In the genomic region with DNA sequence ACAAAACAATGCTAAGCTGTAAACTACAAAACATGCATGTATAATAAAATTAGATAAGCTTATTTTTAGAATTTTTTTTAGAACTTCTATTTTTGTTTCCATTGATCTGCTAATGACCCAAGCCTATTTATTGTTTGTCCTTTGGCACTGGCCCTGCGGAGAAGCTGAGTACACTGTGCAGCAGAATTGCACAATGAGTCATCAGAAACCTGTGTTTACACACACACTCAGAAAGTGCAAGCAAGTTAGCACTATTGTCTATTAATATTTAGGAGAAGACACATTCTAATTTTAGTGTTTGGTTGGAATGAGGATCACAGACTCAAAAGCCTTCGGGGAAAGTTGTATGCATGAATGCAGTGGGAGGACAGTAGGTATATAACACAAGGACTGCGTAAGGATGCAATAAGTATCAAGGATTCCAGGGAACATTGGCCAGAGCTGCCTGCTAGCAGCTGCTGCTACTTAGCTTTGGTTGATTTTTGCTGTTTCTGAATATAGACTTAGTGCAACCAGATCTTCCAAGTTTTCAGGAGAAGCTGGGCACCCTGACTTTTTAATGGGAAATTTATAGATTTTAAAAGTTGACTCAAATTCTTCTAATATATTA, we compare ENCODE assay signal across 14 cellular contexts.
DNase-seq lines count a peak whose midpoint lies in the region; ATAC-seq, FAIRE-seq and TF ChIP-seq lines count a peak whose summit lies in the region.
"Had no signal": no experiment of that assay in that cellular context is flagged by ENCODE, and none has a peak within 500 bp of the region (broad histone marks: within the 10 kb centered on the region; RNA-seq: fewer than 3 reads in every experiment).

No MANE protein-coding gene starts in this region.

- H2AFZ ChIP-seq in Karpas-422 (ENCODE audit: low read length): no peak overlapping the region

- no peak overlapping the region for H3K9ac ChIP-seq in skeletal muscle satellite cell (ENCODE audit: low read depth, low read length)
- H3K9ac ChIP-seq in Karpas-422 (ENCODE audit: low read length): no peak overlapping the region

- no peak overlapping the region for H3K27ac ChIP-seq in Karpas-422 (ENCODE audit: low read length)
- H3K27ac ChIP-seq: SK-N-MC had no signal

- DNase-seq in NCI-H2196 treated with DMSO at 0.1 percent for 48 hours (lab: John Stamatoyannopoulos, UW; ENCODE audit: unreplicated experiment) (peak; percentile 72), bronchial epithelial cell (ENCODE audit: low read depth) (peak; percentile 68), Karpas-422 (no peak)
- DNase-seq in activated CD4-positive, alpha-beta T cell treated with anti-CD3 and anti-CD28 coated beads, Interleukin-2, amount 50 U/mL, for 48 hours: no peak
- DNase-seq: activated gamma-delta T cell; CD4-positive, CD25-positive, alpha-beta regulatory T cell; central memory CD4-positive, alpha-beta T cell; natural killer cell; NCI-H187 had no signal

- no peaks in the 10 kb centered on the region for H4K20me1 ChIP-seq in Karpas-422 (ENCODE audit: insufficient read depth, low read depth, low read length)

- H3K36me3 ChIP-seq in bronchial epithelial cell (ENCODE audit: control insufficient read depth, insufficient read depth, low read length) (no peaks in the 10 kb centered on the region), skeletal muscle satellite cell (ENCODE audit: insufficient read depth, low read length) (no peaks in the 10 kb centered on the region), Karpas-422 (ENCODE audit: insufficient read depth, low read length) (no peaks in the 10 kb centered on the region)

- no peaks in the 10 kb centered on the region for H3K79me2 ChIP-seq in Karpas-422 (ENCODE audit: low read length)

- H3K4me2 ChIP-seq in skeletal muscle satellite cell (ENCODE audit: low read length) (peak overlapping the region; percentile 22), Karpas-422 (ENCODE audit: low read depth, low read length, poor library complexity, severe bottlenecking) (no peak overlapping the region)

- no peak for FAIRE-seq in bronchial epithelial cell (lab: Jason Lieb, UNC)

- H3K4me1 ChIP-seq in skeletal muscle satellite cell (ENCODE audit: control insufficient read depth, insufficient read depth, low read length) (peaks cover 13% of the 10 kb centered on the region), Karpas-422 (ENCODE audit: low read length) (no peaks in the 10 kb centered on the region)

- no peaks in the 10 kb centered on the region for H3K9me2 ChIP-seq in Karpas-422 (replicated peaks; ENCODE audit: insufficient read depth, low read length)

- ATAC-seq in GM21717 (IDR thresholded peaks at IDR 0.05; ENCODE audit: unreplicated experiment) (peak; percentile 76), GM21390 (IDR thresholded peaks at IDR 0.05; ENCODE audit: unreplicated experiment) (no peak), HG03354 (IDR thresholded peaks at IDR 0.05; ENCODE audit: poor library complexity, severe bottlenecking, unreplicated experiment) (no peak)
- ATAC-seq: natural killer cell had no signal

- TF ChIP-seq CTCF in bronchial epithelial cell (IDR thresholded peaks at IDR 0.05; ENCODE audit: insufficient read depth, low read length, severe bottlenecking): no peak

- H3K4me3 ChIP-seq in bronchial epithelial cell (ENCODE audit: low read depth, low read length): no peak overlapping the region
- H3K4me3 ChIP-seq in skeletal muscle satellite cell (ENCODE audit: low read length): no peak overlapping the region
- H3K4me3 ChIP-seq in Karpas-422 (ENCODE audit: low read length): no peak overlapping the region
- H3K4me3 ChIP-seq: SK-N-MC had no signal

- H3K27me3 ChIP-seq in bronchial epithelial cell (ENCODE audit: control insufficient read depth, insufficient read depth, low read length) (no peaks in the 10 kb centered on the region), skeletal muscle satellite cell (ENCODE audit: control insufficient read depth, insufficient read depth, low read length) (no peaks in the 10 kb centered on the region), Karpas-422 (ENCODE audit: low read length) (no peaks in the 10 kb centered on the region)

- H3K9me3 ChIP-seq in skeletal muscle satellite cell (replicated peaks; ENCODE audit: low read length): no peaks in the 10 kb centered on the region
- H3K9me3 ChIP-seq in Karpas-422 (ENCODE audit: low read length): peaks cover 8% of the 10 kb centered on the region; the same call in 1 of the 2 replicates

Comparison
In these comparisons a context has a peak if more than half of its experiments do, and no peak if none do; other contexts are left out.
1. DNase-seq: peak in NCI-H2196 treated with DMSO at 0.1 percent for 48 hours (single experiment) and bronchial epithelial cell (single experiment); none in Karpas-422 (single experiment) and activated CD4-positive, alpha-beta T cell treated with anti-CD3 and anti-CD28 coated beads, Interleukin-2, amount 50 U/mL, for 48 hours (0 of 2).